9 cellular contexts compared by ENCODE assay signal in genomic region chr1:115717541-115717940, GRCh38. TPM values are rescaled to one million over a fixed set of nuclear protein-coding genes. Genes with fewer than 3 reads are reported as not detected.
DNase-seq lines count a peak whose midpoint lies in the region; ATAC-seq and TF ChIP-seq lines count a peak whose summit lies in the region.
"Had no signal": no experiment of that assay in that cellular context is flagged by ENCODE, and none has a peak within 500 bp of the region (broad histone marks: within the 10 kb centered on the region; RNA-seq: fewer than 3 reads in every experiment).

No MANE protein-coding gene starts in this region.

- H3K4me1 ChIP-seq in DOHH2 (ENCODE audit: control insufficient read depth, low read length) (no peaks in the 10 kb centered on the region), left ventricle myocardium inferior (peaks cover 6% of the 10 kb centered on the region)

- H3K9me3 Mint-ChIP-seq in HFFc6: no peaks in the 10 kb centered on the region

- H3K4me3 Mint-ChIP-seq in HFFc6: no peak overlapping the region

- no peaks in the 10 kb centered on the region for H3K4me1 Mint-ChIP-seq in HFFc6 (ENCODE audit: low read depth)

- H3F3A ChIP-seq in DOHH2 (ENCODE audit: control insufficient read depth, insufficient read depth): no peaks in the 10 kb centered on the region

- H3K27me3 Mint-ChIP-seq in HFFc6 (ENCODE audit: insufficient read depth): peaks cover 33% of the 10 kb centered on the region

- H3K27me3 ChIP-seq in DOHH2 (ENCODE audit: control insufficient read depth, low read length): no peaks in the 10 kb centered on the region
- H3K27me3 ChIP-seq in left ventricle myocardium inferior (ENCODE audit: low read depth): no peaks in the 10 kb centered on the region

- DNase-seq in HFFc6: no peak
- peak; percentile 18 to 33 for DNase-seq in activated CD4-positive, alpha-beta T cell treated with anti-CD3 and anti-CD28 coated beads, Interleukin-2, amount 50 U/mL, for 48 hours
- no peak for DNase-seq in left ventricle myocardium inferior
- DNase-seq in stimulated activated CD4-positive, alpha-beta T cell treated with anti-CD3 and anti-CD28 coated beads, Interleukin-15, amount 100 ng/mL, for 24 hours: peak; percentile 48
- DNase-seq in NCI-H2029 (lab: John Stamatoyannopoulos, UW): no peak

- no peaks in the 10 kb centered on the region for H3K36me3 Mint-ChIP-seq in HFFc6 (ENCODE audit: low read depth)

- H3K36me3 ChIP-seq in DOHH2 (ENCODE audit: control insufficient read depth, low read length): no peaks in the 10 kb centered on the region
- peaks cover 30% of the 10 kb centered on the region for H3K36me3 ChIP-seq in left ventricle myocardium inferior

- intact Hi-C loops in left ventricle myocardium inferior (cut with micrococcal nuclease): loop anchor here (10.0 kb wide), 1 partner anchor 47 kb away; the partner anchor contains the start of gene CASQ2

- ATAC-seq in GM18867 (IDR thresholded peaks at IDR 0.05; ENCODE audit: unreplicated experiment) (no peak), GM18517 (IDR thresholded peaks at IDR 0.05; ENCODE audit: unreplicated experiment) (no peak)

- H3K27ac ChIP-seq in DOHH2 (ENCODE audit: low read depth, low read length) (no peak overlapping the region), left ventricle myocardium inferior (replicated peaks) (no peak overlapping the region)
- H3K27ac ChIP-seq: SK-N-MC had no signal

- no peak overlapping the region for H3K4me2 ChIP-seq in DOHH2 (ENCODE audit: low read length)

- TF ChIP-seq CTCF in DOHH2 (IDR thresholded peaks at IDR 0.05; ENCODE audit: low read depth, low read length, poor library complexity, severe bottlenecking) (peak; percentile 63), HFFc6 (IDR thresholded peaks at IDR 0.05) (peak; percentile 74), left ventricle myocardium inferior (IDR thresholded peaks at IDR 0.05; ENCODE audit: borderline replicate concordance) (peak; percentile 56)

- H3K4me3 ChIP-seq in DOHH2 (ENCODE audit: low read length): no peak overlapping the region
- no peak overlapping the region for H3K4me3 ChIP-seq in left ventricle myocardium inferior
- H3K4me3 ChIP-seq: SK-N-MC had no signal

- H3K9me3 ChIP-seq in DOHH2 (ENCODE audit: control insufficient read depth, insufficient read depth, low read length): no peaks in the 10 kb centered on the region
- no peaks in the 10 kb centered on the region for H3K9me3 ChIP-seq in left ventricle myocardium inferior (replicated peaks)

- H4K20me1 ChIP-seq in DOHH2 (ENCODE audit: control insufficient read depth, insufficient read depth, low read depth, low read length): no peaks in the 10 kb centered on the region

- no peak overlapping the region for H3K27ac Mint-ChIP-seq in HFFc6

- no peaks in the 10 kb centered on the region for H3K79me2 ChIP-seq in DOHH2 (ENCODE audit: control insufficient read depth, low read length)

- no peaks in the 10 kb centered on the region for H3K9me2 ChIP-seq in DOHH2 (replicated peaks; ENCODE audit: control insufficient read depth, low read length)

RNA-seq across cellular contexts. Expression of gene CASQ2, which starts 51.0 kb away (rescaled TPM):
- total RNA-seq in HFFc6 (2021; fragmentation: NEBNext Ultra II Directional; extraction: Animal tissue kit (Norgen Biotek cat#: 25700)): not detected
- total RNA-seq in left ventricle myocardium inferior: 1,110 TPM

Comparison
In these comparisons a context has a peak if more than half of its experiments do, and no peak if none do; other contexts are left out.
1. DNase-seq: peak in activated CD4-positive, alpha-beta T cell treated with anti-CD3 and anti-CD28 coated beads, Interleukin-2, amount 50 U/mL, for 48 hours (2 of 2) and stimulated activated CD4-positive, alpha-beta T cell treated with anti-CD3 and anti-CD28 coated beads, Interleukin-15, amount 100 ng/mL, for 24 hours (single experiment); none in HFFc6 (single experiment), left ventricle myocardium inferior (single experiment) and NCI-H2029 (single experiment).
2. RNA of gene CASQ2, which starts 51.0 kb away (total RNA-seq): 1,110 TPM in left ventricle myocardium inferior (single experiment); not detected in HFFc6; every median in the first group is over 1,000 times any median in the second.
3. Peak in every context shown above with its lines, with median percentiles within 50 percentile points of each other: CTCF ChIP-seq.